ENCODE assay signal across 11 cellular contexts in the genomic region with DNA sequence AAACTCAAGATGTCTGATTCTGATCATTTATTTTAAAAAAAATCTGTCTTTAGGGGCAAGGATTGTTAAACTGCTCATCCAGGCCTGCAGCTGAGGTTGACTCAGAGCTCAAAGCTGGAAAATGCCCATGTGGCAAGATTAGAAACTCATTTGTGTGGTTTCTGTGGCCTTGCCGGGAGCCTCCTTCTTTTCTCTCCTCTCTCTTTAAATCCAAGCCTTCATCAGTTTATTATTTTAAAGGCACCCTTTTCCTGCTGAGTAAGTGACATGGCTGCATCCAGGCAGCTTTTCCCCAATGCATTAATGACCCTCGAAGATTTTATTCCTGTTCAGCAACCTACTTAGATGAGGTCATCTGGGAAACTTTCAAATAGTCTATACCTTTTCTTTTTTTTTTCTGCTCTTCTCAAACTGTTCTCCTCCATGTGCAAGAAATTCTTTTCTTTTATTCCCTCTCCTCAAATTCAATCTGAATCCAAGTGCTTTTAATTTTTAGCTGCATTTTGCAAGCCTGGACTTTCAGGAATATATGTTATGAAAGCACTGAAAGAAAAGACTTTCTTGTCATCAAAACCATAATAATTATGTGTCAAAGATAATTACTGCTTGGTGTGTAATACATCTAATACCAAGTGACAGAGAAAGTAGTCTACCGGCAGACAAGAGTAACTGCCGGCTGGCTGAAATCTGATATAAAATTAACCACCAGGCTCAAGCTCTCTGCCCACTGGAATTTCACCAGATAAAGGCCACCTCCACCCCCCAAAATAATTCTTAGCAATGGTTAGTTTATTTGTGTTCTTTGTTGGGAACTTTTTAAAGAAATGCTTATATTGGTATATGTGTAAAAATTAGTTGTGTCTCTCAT.
DNase-seq lines count a peak whose midpoint lies in the region; ATAC-seq and TF ChIP-seq lines count a peak whose summit lies in the region.
"Had no signal": no experiment of that assay in that cellular context is flagged by ENCODE, and none has a peak within 500 bp of the region (broad histone marks: within the 10 kb centered on the region; RNA-seq: fewer than 3 reads in every experiment).

No MANE protein-coding gene starts in this region.

- no peaks in the 10 kb centered on the region for H3K9me3 Mint-ChIP-seq in MCF 10A (ENCODE audit: unreplicated experiment)
- peaks cover 0 to 3% (median 0%) of the 10 kb centered on the region in 9 donors for H3K9me3 Mint-ChIP-seq in naive thymus-derived CD8-positive, alpha-beta T cell
- H3K9me3 Mint-ChIP-seq in WTC11, result 0 out of 2 replicates have a peak, but pooled peaks cover 3% of the 10 kb centered on the region

- no peak for TF ChIP-seq POLR2A in breast epithelium (IDR thresholded peaks at IDR 0.05)

- ATAC-seq in GM18858 (IDR thresholded peaks at IDR 0.05; ENCODE audit: unreplicated experiment) (no peak), WTC11 (no peak)
- ATAC-seq in naive thymus-derived CD8-positive, alpha-beta T cell, result no peak
- ATAC-seq: A549 had no signal

- H3K36me3 Mint-ChIP-seq in MCF 10A (ENCODE audit: insufficient read depth, unreplicated experiment) (no peaks in the 10 kb centered on the region), WTC11 (no peaks in the 10 kb centered on the region)
- no peaks in the 10 kb centered on the region for H3K36me3 Mint-ChIP-seq in naive thymus-derived CD8-positive, alpha-beta T cell

- POLR2A ChIA-PET in MCF 10A (lab: Yijun Ruan, JAX), result no interaction called here
- POLR2A ChIA-PET in naive thymus-derived CD8-positive, alpha-beta T cell (lab: Charles Lee), result no interaction called here
- POLR2A ChIA-PET in WTC11 (lab: Charles Lee), result no interaction called here

- no peaks in the 10 kb centered on the region for H3K9me3 ChIP-seq in breast epithelium
- no peaks in the 10 kb centered on the region for H3K9me3 ChIP-seq in ascending aorta
- H3K9me3 ChIP-seq: A549, tibial nerve had no signal

- H3K27me3 Mint-ChIP-seq in MCF 10A (ENCODE audit: insufficient read depth, unreplicated experiment) (no peaks in the 10 kb centered on the region), WTC11 (ENCODE audit: low read depth) (no peaks in the 10 kb centered on the region)
- no peaks in the 10 kb centered on the region for H3K27me3 Mint-ChIP-seq in naive thymus-derived CD8-positive, alpha-beta T cell

- H3K4me1 ChIP-seq in breast epithelium (no peaks in the 10 kb centered on the region), ascending aorta (peaks cover 8 to 18% of the 10 kb centered on the region in 2 donors)
- H3K4me1 ChIP-seq: A549 had no signal

- BruUV-seq in MCF 10A (replicated peaks; lab: Mats Ljungman, UMichigan), result no TSS peak

- H3K4me1 Mint-ChIP-seq in MCF 10A (ENCODE audit: insufficient read depth, unreplicated experiment) (peaks cover 5% of the 10 kb centered on the region), WTC11 (0 out of 2 replicates have a peak, but pooled peaks cover 4% of the 10 kb centered on the region)
- H3K4me1 Mint-ChIP-seq in naive thymus-derived CD8-positive, alpha-beta T cell, result no peaks in the 10 kb centered on the region

- H3K27me3 ChIP-seq in breast epithelium, result no peaks in the 10 kb centered on the region
- no peaks in the 10 kb centered on the region for H3K27me3 ChIP-seq in ascending aorta
- H3K27me3 ChIP-seq: tibial nerve had no signal

- DNase-seq in MCF 10A (ENCODE audit: unreplicated experiment), result peak; percentile 40
- no peak for DNase-seq in breast epithelium (ENCODE audit: low spot score in 2 of 2)
- DNase-seq in ascending aorta (ENCODE audit: low spot score in 2 of 2), result no peak
- peak; percentile 77 for DNase-seq in kidney tubule cell (ENCODE audit: low spot score)
- no peak for DNase-seq in stimulated activated CD4-positive, alpha-beta T cell treated with anti-CD3 and anti-CD28 coated beads, Interleukin-2, amount 100 ng/mL, for 24 hours
- DNase-seq in naive thymus-derived CD8-positive, alpha-beta T cell, result no peak
- DNase-seq in WTC11 (ENCODE audit: low spot score), result no peak

- H3K36me3 ChIP-seq in breast epithelium (no peaks in the 10 kb centered on the region), ascending aorta (no peaks in the 10 kb centered on the region)
- H3K36me3 ChIP-seq: tibial nerve had no signal

- H3K4me3 Mint-ChIP-seq in MCF 10A (ENCODE audit: unreplicated experiment) (no peak overlapping the region), WTC11 (no peak overlapping the region)
- no peak overlapping the region for H3K4me3 Mint-ChIP-seq in naive thymus-derived CD8-positive, alpha-beta T cell

- intact Hi-C loops in MCF 10A (cut with micrococcal nuclease), result no loop called here
- intact Hi-C loops in breast epithelium (cut with DNase I; ENCODE audit: low total_unique reads), result no loop called here
- intact Hi-C loops in ascending aorta (cut with DNase I), result loop anchor here (10.0 kb wide), 3 partner anchors 226 to 746 kb away; a partner anchor contains a TSS

- H3K27ac ChIP-seq in breast epithelium, result no peak overlapping the region
- H3K27ac ChIP-seq in ascending aorta, result peak overlapping the region; percentile 84
- H3K27ac ChIP-seq: A549, epithelial cell of prostate had no signal

- H3K4me3 ChIP-seq in breast epithelium (no peak overlapping the region), ascending aorta (no peak overlapping the region)
- H3K4me3 ChIP-seq: A549, tibial nerve had no signal

- H3K27ac Mint-ChIP-seq in MCF 10A (ENCODE audit: low read depth, unreplicated experiment) (no peak overlapping the region), WTC11 (no peak overlapping the region)
- H3K27ac Mint-ChIP-seq in naive thymus-derived CD8-positive, alpha-beta T cell, result no peak overlapping the region

- TF ChIP-seq CTCF in MCF 10A (IDR thresholded peaks at IDR 0.05; ENCODE audit: unreplicated experiment), result no peak
- TF ChIP-seq CTCF in breast epithelium (IDR thresholded peaks at IDR 0.05), result no peak
- no peak for TF ChIP-seq CTCF in ascending aorta (IDR thresholded peaks at IDR 0.05)
- TF ChIP-seq CTCF in WTC11 (IDR thresholded peaks at IDR 0.05), result no peak

- CTCF ChIA-PET in MCF 10A (lab: Yijun Ruan, JAX) (no interaction called here), WTC11 (lab: Charles Lee) (no interaction called here)

TF ChIP-seq in WTC11, 78 proteins besides CTCF, POLR2A, EP300 and RAD21 (continues in another document):
- TF ChIP-seq, protein P1, sequence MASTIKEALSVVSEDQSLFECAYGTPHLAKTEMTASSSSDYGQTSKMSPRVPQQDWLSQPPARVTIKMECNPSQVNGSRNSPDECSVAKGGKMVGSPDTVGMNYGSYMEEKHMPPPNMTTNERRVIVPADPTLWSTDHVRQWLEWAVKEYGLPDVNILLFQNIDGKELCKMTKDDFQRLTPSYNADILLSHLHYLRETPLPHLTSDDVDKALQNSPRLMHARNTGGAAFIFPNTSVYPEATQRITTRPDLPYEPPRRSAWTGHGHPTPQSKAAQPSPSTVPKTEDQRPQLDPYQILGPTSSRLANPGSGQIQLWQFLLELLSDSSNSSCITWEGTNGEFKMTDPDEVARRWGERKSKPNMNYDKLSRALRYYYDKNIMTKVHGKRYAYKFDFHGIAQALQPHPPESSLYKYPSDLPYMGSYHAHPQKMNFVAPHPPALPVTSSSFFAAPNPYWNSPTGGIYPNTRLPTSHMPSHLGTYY (CRISPR knock-in tag; IDR thresholded peaks at IDR 0.05), result no peak
- TF ChIP-seq TP53 (CRISPR knock-in tag; IDR thresholded peaks at IDR 0.05) (no peak), OVOL2 (CRISPR knock-in tag; IDR thresholded peaks at IDR 0.05; ENCODE audit: borderline replicate concordance) (no peak), ATF1 (CRISPR knock-in tag; IDR thresholded peaks at IDR 0.05) (no peak), ZNF138 (CRISPR knock-in tag; conservative IDR thresholded peaks at IDR 0.05) (no peak), SMAD3 (CRISPR knock-in tag; IDR thresholded peaks at IDR 0.05; ENCODE audit: borderline replicate concordance) (no peak), GABPB1 (CRISPR knock-in tag; IDR thresholded peaks at IDR 0.05) (no peak), SP1 (CRISPR knock-in tag; conservative IDR thresholded peaks at IDR 0.05) (no peak), ZNF121 (CRISPR knock-in tag; IDR thresholded peaks at IDR 0.05) (no peak), ZNF317 (CRISPR knock-in tag; IDR thresholded peaks at IDR 0.05; ENCODE audit: borderline replicate concordance, low read depth) (no peak), NFYB (CRISPR knock-in tag; conservative IDR thresholded peaks at IDR 0.05; ENCODE audit: low read depth) (no peak), JAZF1 (CRISPR knock-in tag; IDR thresholded peaks at IDR 0.05) (no peak), NR1H2 (CRISPR knock-in tag; IDR thresholded peaks at IDR 0.05) (no peak)
- TF ChIP-seq, protein P2, sequence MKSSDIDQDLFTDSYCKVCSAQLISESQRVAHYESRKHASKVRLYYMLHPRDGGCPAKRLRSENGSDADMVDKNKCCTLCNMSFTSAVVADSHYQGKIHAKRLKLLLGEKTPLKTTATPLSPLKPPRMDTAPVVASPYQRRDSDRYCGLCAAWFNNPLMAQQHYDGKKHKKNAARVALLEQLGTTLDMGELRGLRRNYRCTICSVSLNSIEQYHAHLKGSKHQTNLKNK (CRISPR knock-in tag; IDR thresholded peaks at IDR 0.05), result no peak
- TF ChIP-seq, protein P3, sequence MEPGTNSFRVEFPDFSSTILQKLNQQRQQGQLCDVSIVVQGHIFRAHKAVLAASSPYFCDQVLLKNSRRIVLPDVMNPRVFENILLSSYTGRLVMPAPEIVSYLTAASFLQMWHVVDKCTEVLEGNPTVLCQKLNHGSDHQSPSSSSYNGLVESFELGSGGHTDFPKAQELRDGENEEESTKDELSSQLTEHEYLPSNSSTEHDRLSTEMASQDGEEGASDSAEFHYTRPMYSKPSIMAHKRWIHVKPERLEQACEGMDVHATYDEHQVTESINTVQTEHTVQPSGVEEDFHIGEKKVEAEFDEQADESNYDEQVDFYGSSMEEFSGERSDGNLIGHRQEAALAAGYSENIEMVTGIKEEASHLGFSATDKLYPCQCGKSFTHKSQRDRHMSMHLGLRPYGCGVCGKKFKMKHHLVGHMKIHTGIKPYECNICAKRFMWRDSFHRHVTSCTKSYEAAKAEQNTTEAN (CRISPR knock-in tag; IDR thresholded peaks at IDR 0.05), result no peak
- TF ChIP-seq, protein P4, sequence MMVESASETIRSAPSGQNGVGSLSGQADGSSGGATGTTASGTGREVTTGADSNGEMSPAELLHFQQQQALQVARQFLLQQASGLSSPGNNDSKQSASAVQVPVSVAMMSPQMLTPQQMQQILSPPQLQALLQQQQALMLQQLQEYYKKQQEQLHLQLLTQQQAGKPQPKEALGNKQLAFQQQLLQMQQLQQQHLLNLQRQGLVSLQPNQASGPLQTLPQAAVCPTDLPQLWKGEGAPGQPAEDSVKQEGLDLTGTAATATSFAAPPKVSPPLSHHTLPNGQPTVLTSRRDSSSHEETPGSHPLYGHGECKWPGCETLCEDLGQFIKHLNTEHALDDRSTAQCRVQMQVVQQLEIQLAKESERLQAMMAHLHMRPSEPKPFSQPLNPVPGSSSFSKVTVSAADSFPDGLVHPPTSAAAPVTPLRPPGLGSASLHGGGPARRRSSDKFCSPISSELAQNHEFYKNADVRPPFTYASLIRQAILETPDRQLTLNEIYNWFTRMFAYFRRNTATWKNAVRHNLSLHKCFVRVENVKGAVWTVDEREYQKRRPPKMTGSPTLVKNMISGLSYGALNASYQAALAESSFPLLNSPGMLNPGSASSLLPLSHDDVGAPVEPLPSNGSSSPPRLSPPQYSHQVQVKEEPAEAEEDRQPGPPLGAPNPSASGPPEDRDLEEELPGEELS (CRISPR knock-in tag; IDR thresholded peaks at IDR 0.05), result no peak

Comparison
In these comparisons a context has a peak if more than half of its experiments do, and no peak if none do; other contexts are left out.
1. DNase-seq: peak in MCF 10A (single experiment) and kidney tubule cell (single experiment); none in breast epithelium (0 of 2), ascending aorta (0 of 2), stimulated activated CD4-positive, alpha-beta T cell treated with anti-CD3 and anti-CD28 coated beads, Interleukin-2, amount 100 ng/mL, for 24 hours (0 of 2), naive thymus-derived CD8-positive, alpha-beta T cell (0 of 10) and WTC11 (single experiment).
2. H3K27ac ChIP-seq: peak in ascending aorta (2 of 2); none in breast epithelium (0 of 2).